In the genomic region with DNA sequence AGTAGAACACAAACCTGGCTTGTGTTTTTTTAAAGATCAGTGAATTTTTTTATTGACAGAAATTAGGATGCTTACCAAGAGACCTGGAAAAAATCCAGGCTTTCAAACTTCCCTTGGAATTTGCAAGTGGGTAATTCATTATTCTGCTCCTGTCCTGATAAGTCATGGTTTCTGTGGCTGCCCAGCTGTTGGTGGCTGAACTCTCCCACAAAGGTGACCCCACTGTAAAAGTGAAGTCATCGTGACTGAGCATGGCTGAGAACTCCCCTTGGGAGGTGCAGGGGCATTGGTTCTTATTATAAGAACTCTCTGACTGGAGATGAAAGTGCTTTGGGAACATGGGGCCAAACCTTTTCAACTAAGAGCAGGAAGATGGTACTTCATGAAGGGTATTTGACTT, we compare ENCODE assay signal across 2 cellular contexts.
TF ChIP-seq lines count a peak whose summit lies in the region.

No MANE protein-coding gene starts in this region.

TF ChIP-seq in A549, 52 proteins besides CTCF, POLR2A, EP300 and RAD21 (continued from another document):
- TF ChIP-seq, protein P1, sequence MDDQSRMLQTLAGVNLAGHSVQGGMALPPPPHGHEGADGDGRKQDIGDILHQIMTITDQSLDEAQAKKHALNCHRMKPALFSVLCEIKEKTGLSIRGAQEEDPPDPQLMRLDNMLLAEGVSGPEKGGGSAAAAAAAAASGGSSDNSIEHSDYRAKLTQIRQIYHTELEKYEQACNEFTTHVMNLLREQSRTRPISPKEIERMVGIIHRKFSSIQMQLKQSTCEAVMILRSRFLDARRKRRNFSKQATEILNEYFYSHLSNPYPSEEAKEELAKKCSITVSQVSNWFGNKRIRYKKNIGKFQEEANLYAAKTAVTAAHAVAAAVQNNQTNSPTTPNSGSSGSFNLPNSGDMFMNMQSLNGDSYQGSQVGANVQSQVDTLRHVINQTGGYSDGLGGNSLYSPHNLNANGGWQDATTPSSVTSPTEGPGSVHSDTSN (IDR thresholded peaks at IDR 0.05), result no peak

TF ChIP-seq in IMR-90, 13 proteins besides CTCF, POLR2A, EP300 and RAD21:
- TF ChIP-seq, protein P2, sequence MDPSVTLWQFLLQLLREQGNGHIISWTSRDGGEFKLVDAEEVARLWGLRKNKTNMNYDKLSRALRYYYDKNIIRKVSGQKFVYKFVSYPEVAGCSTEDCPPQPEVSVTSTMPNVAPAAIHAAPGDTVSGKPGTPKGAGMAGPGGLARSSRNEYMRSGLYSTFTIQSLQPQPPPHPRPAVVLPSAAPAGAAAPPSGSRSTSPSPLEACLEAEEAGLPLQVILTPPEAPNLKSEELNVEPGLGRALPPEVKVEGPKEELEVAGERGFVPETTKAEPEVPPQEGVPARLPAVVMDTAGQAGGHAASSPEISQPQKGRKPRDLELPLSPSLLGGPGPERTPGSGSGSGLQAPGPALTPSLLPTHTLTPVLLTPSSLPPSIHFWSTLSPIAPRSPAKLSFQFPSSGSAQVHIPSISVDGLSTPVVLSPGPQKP (IDR thresholded peaks at IDR 0.05; ENCODE audit: borderline replicate concordance, low read depth, low read length), result no peak
- TF ChIP-seq RFX5 (IDR thresholded peaks at IDR 0.05; ENCODE audit: low read depth, low read length), result no peak
- no peak for TF ChIP-seq MXI1 (IDR thresholded peaks at IDR 0.05; ENCODE audit: borderline replicate concordance, low read depth, low read length)
- no peak for TF ChIP-seq BHLHE40 (IDR thresholded peaks at IDR 0.05; ENCODE audit: low read depth, low read length)
- TF ChIP-seq MAZ (IDR thresholded peaks at IDR 0.05; ENCODE audit: borderline replicate concordance, low read depth, low read length), result no peak
- no peak for TF ChIP-seq SMC3 (IDR thresholded peaks at IDR 0.05; ENCODE audit: low read depth, low read length)
- TF ChIP-seq NFE2L2 (IDR thresholded peaks at IDR 0.05; ENCODE audit: low read depth, low read length), result peak; percentile 83
- no peak for TF ChIP-seq MAFK (IDR thresholded peaks at IDR 0.05; ENCODE audit: low read depth, low read length)
